ENCODE assay signal across 27 cellular contexts in genomic region chr6:34170341-34170740, GRCh38. TPM values are rescaled to one million over a fixed set of nuclear protein-coding genes. Genes with fewer than 3 reads are reported as not detected.
"Had no signal": no experiment of that assay in that cellular context is flagged by ENCODE, and none has a peak within 500 bp of the region (broad histone marks: within the 10 kb centered on the region; RNA-seq: fewer than 3 reads in every experiment).

No MANE protein-coding gene starts in this region.

- H3K4me2 ChIP-seq: smooth muscle cell had no signal

- H3K27ac ChIP-seq: epithelial cell of prostate, esophagus squamous epithelium, pancreas, right atrium auricular region, stomach, tibial nerve, WERI-Rb-1 had no signal

- H3K36me3 ChIP-seq: esophagus squamous epithelium, pancreas, right atrium auricular region, stomach, tibial nerve, WERI-Rb-1 had no signal

- H3K27me3 ChIP-seq: esophagus squamous epithelium, pancreas, right atrium auricular region, stomach, tibial nerve had no signal

- ATAC-seq: activated CD4-positive, CD25-positive, alpha-beta regulatory T cell treated with anti-CD3 and anti-CD28 coated beads, Interleukin-2, amount 50 U/mL, for 24 hours; activated naive CD8-positive, alpha-beta T cell treated with anti-CD3 and anti-CD28 coated beads, Interleukin-2, amount 50 U/mL, for 24 hours; naive thymus-derived CD4-positive, alpha-beta T cell; pancreas; stimulated activated naive B cell treated with anti-CD40 and anti-IgM and Interleukin-4, amounts not matched to agents 10 μg/mL and 1 μg/mL and 100 μg/mL, for 72 hours had no signal

- H3K4me3 ChIP-seq: esophagus squamous epithelium, pancreas, right atrium auricular region, smooth muscle cell, stomach, tibial nerve had no signal

- DNase-seq: activated CD4-positive, alpha-beta T cell treated with anti-CD3 and anti-CD28 coated beads for 48 hours; activated CD4-positive, alpha-beta T cell treated with anti-CD3 and anti-CD28 coated beads, Interleukin-2, amount 50 U/mL, for 48 hours; activated CD8-positive, alpha-beta memory T cell treated with anti-CD3 and anti-CD28 coated beads, Interleukin-2, amount 50 U/mL, for 4 hours; activated gamma-delta T cell; activated naive CD4-positive, alpha-beta T cell treated with anti-CD3 and anti-CD28 coated beads, Interleukin-2, amount 50 U/mL, for 16 hours; activated naive CD8-positive, alpha-beta T cell treated with anti-CD3 and anti-CD28 coated beads, Interleukin-2, amount 50 U/mL, for 24 hours; activated T-cell treated with anti-CD3 and anti-CD28 coated beads, Interleukin-2, amount 50 U/mL, for 24 hours; amygdala; effector CD8-positive, alpha-beta T cell; esophagus squamous epithelium; mammary epithelial cell; midbrain; naive thymus-derived CD4-positive, alpha-beta T cell; pancreas; stimulated activated CD4-positive, alpha-beta T cell treated with anti-CD3 and anti-CD28 coated beads, Interleukin-15, amount 100 ng/mL, for 24 hours; stimulated activated CD4-positive, alpha-beta T cell treated with anti-CD3 and anti-CD28 coated beads, Interleukin-2, amount 100 ng/mL, for 24 hours; stimulated activated naive B cell treated with anti-CD40 and anti-IgM and Interleukin-4, amounts not matched to agents 10 μg/mL and 1 μg/mL and 100 μg/mL, for 72 hours; stomach; T1000; WERI-Rb-1 had no signal

- H3K4me1 ChIP-seq: pancreas, right atrium auricular region, stomach, tibial nerve had no signal

- H3K9me3 ChIP-seq: esophagus squamous epithelium, pancreas, right atrium auricular region, stomach, tibial nerve had no signal

RNA-seq across cellular contexts. Expression of gene GRM4, which starts 24.5 kb away (rescaled TPM):
- total RNA-seq: esophagus squamous epithelium; liver; naive thymus-derived CD4-positive, alpha-beta T cell; pulmonary artery endothelial cell; right atrium auricular region; smooth muscle cell; tibial nerve had no signal
- polyA plus RNA-seq: liver; mammary epithelial cell; naive thymus-derived CD4-positive, alpha-beta T cell; stomach had no signal
